Comparison of ENCODE assay signal across 3 cellular contexts in the genomic region with DNA sequence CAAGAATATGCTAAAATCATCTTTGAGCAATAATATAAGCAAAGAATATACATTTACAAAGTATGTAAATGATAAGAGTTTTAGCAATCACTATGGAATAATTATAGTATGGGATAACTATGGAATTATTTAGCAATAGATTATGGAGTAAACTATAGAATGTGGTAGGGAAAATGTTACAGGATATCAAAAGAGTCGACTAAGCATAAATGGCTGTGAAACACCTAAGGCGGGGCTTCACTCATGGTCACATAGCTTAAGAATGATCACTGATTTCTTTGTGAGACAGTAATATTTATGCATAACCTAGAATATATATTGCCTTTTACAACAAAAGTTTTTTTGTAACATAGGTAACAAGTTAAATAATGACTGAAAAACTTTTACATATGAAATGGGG.
TF ChIP-seq lines count a peak whose summit lies in the region.

No MANE protein-coding gene starts in this region.

TF ChIP-seq in HepG2, 621 proteins besides CTCF, POLR2A, EP300 and RAD21:
- TF ChIP-seq KAT8 (CRISPR knock-in tag; IDR thresholded peaks at IDR 0.05) = no peak
- TF ChIP-seq, protein P1, sequence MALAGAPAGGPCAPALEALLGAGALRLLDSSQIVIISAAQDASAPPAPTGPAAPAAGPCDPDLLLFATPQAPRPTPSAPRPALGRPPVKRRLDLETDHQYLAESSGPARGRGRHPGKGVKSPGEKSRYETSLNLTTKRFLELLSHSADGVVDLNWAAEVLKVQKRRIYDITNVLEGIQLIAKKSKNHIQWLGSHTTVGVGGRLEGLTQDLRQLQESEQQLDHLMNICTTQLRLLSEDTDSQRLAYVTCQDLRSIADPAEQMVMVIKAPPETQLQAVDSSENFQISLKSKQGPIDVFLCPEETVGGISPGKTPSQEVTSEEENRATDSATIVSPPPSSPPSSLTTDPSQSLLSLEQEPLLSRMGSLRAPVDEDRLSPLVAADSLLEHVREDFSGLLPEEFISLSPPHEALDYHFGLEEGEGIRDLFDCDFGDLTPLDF (CRISPR knock-in tag; IDR thresholded peaks at IDR 0.05) = no peak
- TF ChIP-seq, protein P2, sequence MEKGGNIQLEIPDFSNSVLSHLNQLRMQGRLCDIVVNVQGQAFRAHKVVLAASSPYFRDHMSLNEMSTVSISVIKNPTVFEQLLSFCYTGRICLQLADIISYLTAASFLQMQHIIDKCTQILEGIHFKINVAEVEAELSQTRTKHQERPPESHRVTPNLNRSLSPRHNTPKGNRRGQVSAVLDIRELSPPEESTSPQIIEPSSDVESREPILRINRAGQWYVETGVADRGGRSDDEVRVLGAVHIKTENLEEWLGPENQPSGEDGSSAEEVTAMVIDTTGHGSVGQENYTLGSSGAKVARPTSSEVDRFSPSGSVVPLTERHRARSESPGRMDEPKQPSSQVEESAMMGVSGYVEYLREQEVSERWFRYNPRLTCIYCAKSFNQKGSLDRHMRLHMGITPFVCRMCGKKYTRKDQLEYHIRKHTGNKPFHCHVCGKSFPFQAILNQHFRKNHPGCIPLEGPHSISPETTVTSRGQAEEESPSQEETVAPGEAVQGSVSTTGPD (CRISPR knock-in tag; IDR thresholded peaks at IDR 0.05) = no peak
- TF ChIP-seq MAFK (conservative IDR thresholded peaks at IDR 0.05 in 1 of 2, IDR thresholded peaks at IDR 0.05 in 1 of 2; ENCODE audit: low read length in 2 of 2) = peak; percentile 35 to 65; a peak in 3 of 4 replicates
- TF ChIP-seq MAFF (IDR thresholded peaks at IDR 0.05; ENCODE audit: low read depth, low read length) = peak; percentile 45; the same call in 1 of the 2 replicates
- TF ChIP-seq, protein P3, sequence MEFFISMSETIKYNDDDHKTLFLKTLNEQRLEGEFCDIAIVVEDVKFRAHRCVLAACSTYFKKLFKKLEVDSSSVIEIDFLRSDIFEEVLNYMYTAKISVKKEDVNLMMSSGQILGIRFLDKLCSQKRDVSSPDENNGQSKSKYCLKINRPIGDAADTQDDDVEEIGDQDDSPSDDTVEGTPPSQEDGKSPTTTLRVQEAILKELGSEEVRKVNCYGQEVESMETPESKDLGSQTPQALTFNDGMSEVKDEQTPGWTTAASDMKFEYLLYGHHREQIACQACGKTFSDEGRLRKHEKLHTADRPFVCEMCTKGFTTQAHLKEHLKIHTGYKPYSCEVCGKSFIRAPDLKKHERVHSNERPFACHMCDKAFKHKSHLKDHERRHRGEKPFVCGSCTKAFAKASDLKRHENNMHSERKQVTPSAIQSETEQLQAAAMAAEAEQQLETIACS (CRISPR knock-in tag; IDR thresholded peaks at IDR 0.05) = no peak

TF ChIP-seq in IMR-90, 13 proteins besides CTCF, POLR2A, EP300 and RAD21:
- TF ChIP-seq RCOR1 (IDR thresholded peaks at IDR 0.05; ENCODE audit: insufficient replicate concordance, low read length) (no peak), MAFK (IDR thresholded peaks at IDR 0.05; ENCODE audit: low read depth, low read length) (peak; percentile 92)

TF ChIP-seq in H1, 55 proteins besides CTCF, POLR2A, EP300 and RAD21:
- TF ChIP-seq MAFK (IDR thresholded peaks at IDR 0.05; ENCODE audit: low read depth, low read length) (peak; percentile 44; the same call in 1 of the 2 replicates), TBP (IDR thresholded peaks at IDR 0.05; ENCODE audit: low read depth, low read length) (no peak)
